Comparison of ENCODE assay signal across 18 cellular contexts in genomic region chr5:89105171-89105695, GRCh38.
"Had no signal": no experiment of that assay in that cellular context is flagged by ENCODE, and none has a peak within 500 bp of the region (broad histone marks: within the 10 kb centered on the region; RNA-seq: fewer than 3 reads in every experiment).

No MANE protein-coding gene starts in this region.

- H2AFZ ChIP-seq: hepatocyte had no signal

- H3K27ac ChIP-seq: hepatocyte, right atrium auricular region, suprapubic skin, transverse colon, VCaP had no signal

- H3K9me3 ChIP-seq: right atrium auricular region, suprapubic skin, transverse colon had no signal

- H3K36me3 ChIP-seq: right atrium auricular region, suprapubic skin, transverse colon had no signal

- H3K79me2 ChIP-seq: hepatocyte had no signal

- DNase-seq: activated CD4-positive, alpha-beta T cell treated with anti-CD3 and anti-CD28 coated beads, Interleukin-2, amount 50 U/mL, for 1 hour; activated CD4-positive, CD25-positive, alpha-beta regulatory T cell treated with anti-CD3 and anti-CD28 coated beads, Interleukin-2, amount 50 U/mL, for 72 hours; activated CD8-positive, alpha-beta memory T cell treated with anti-CD3 and anti-CD28 coated beads, Interleukin-2, amount 50 U/mL, for 4 hours; activated effector memory CD4-positive, alpha-beta T cell treated with anti-CD3 and anti-CD28 coated beads, Interleukin-2, amount 50 U/mL, for 16 hours; activated naive CD4-positive, alpha-beta T cell treated with anti-CD3 and anti-CD28 coated beads, Interleukin-2, amount 50 U/mL, for 16 hours; activated T-cell treated with anti-CD3 and anti-CD28 coated beads, Interleukin-2, amount 50 U/mL, for 48 hours; aorta; dermis blood vessel endothelial cell; effector memory CD4-positive, alpha-beta T cell; midbrain; stimulated activated naive CD8-positive, alpha-beta T cell treated with anti-CD3 and anti-CD28 coated beads, Interleukin-15, amount 100 ng/mL, for 72 hours; T-helper 2 cell; transverse colon had no signal

- H3K4me3 ChIP-seq: hepatocyte, lung, right atrium auricular region, suprapubic skin, transverse colon had no signal

- H3K4me2 ChIP-seq: hepatocyte had no signal

- H3K27me3 ChIP-seq: hepatocyte, right atrium auricular region, suprapubic skin, transverse colon had no signal

- H3K4me1 ChIP-seq: right atrium auricular region, suprapubic skin, transverse colon had no signal
